In genomic region chr3:13628432-13628831, GRCh38 we compare ENCODE assay signal across 30 cellular contexts.
"Had no signal": no experiment of that assay in that cellular context is flagged by ENCODE, and none has a peak within 500 bp of the region (broad histone marks: within the 10 kb centered on the region; RNA-seq: fewer than 3 reads in every experiment).

No MANE protein-coding gene starts in this region.

- DNase-seq: activated B cell treated with CpG ODN at 0.5 μM for 24 hours; activated CD4-positive, alpha-beta T cell treated with anti-CD3 and anti-CD28 coated beads for 48 hours; activated CD4-positive, alpha-beta T cell treated with anti-CD3 and anti-CD28 coated beads, Interleukin-2, amount 50 U/mL, for 1 hour; activated CD4-positive, alpha-beta T cell treated with anti-CD3 and anti-CD28 coated beads, Interleukin-2, amount 50 U/mL, for 48 hours; activated CD8-positive, alpha-beta memory T cell treated with anti-CD3 and anti-CD28 coated beads for 24 hours; activated CD8-positive, alpha-beta T cell treated with anti-CD3 and anti-CD28 coated beads for 36 hours; activated effector memory CD4-positive, alpha-beta T cell treated with anti-CD3 and anti-CD28 coated beads, Interleukin-2, amount 50 U/mL, for 16 hours; activated naive CD4-positive, alpha-beta T cell treated with anti-CD3 and anti-CD28 coated beads for 36 hours; activated naive CD8-positive, alpha-beta T cell treated with anti-CD3 and anti-CD28 coated beads for 36 hours; activated naive CD8-positive, alpha-beta T cell treated with anti-CD3 and anti-CD28 coated beads, Interleukin-2, amount 50 U/mL, for 24 hours; activated T-cell treated with anti-CD3 and anti-CD28 coated beads, Interleukin-2, amount 50 U/mL, for 1 hour; activated T-cell treated with anti-CD3 and anti-CD28 coated beads, Interleukin-2, amount 50 U/mL, for 48 hours; adrenal gland; amygdala; aorta; body of pancreas; caudate nucleus; colonic mucosa; effector CD8-positive, alpha-beta T cell; esophagus squamous epithelium; foreskin melanocyte; T-helper 1 cell; T-helper 17 cell; T1000; WERI-Rb-1 had no signal

- H3K4me3 Mint-ChIP-seq: activated B cell treated with CpG ODN at 0.5 μM for 24 hours; activated CD8-positive, alpha-beta T cell treated with anti-CD3 and anti-CD28 coated beads for 36 hours; activated naive CD4-positive, alpha-beta T cell treated with anti-CD3 and anti-CD28 coated beads for 36 hours; activated naive CD4-positive, alpha-beta T cell treated with anti-CD3 and anti-CD28 coated beads, Interleukin-2, amount 50 U/mL, for 24 hours; activated naive CD8-positive, alpha-beta T cell treated with anti-CD3 and anti-CD28 coated beads for 36 hours; activated naive CD8-positive, alpha-beta T cell treated with anti-CD3 and anti-CD28 coated beads, Interleukin-2, amount 50 U/mL, for 24 hours; activated T-helper 1 cell treated with anti-CD3 and anti-CD28 coated beads, Interleukin-12 subunit alpha, Interleukin-12 subunit beta, Interleukin-2, Interleukin-4 antibody, amounts not matched to agents 30 ng/mL and 10 ng/mL and 1 ng/mL, durations not matched to agents 14 hours and 24 hours and 36 hours; T-helper 17 cell; T-helper 2 cell treated with Interferon-gamma antibody and Interleukin-4, amounts not matched to agents 5 μg/mL and 100 μg/mL, for 36 hours had no signal

- H3K36me3 ChIP-seq: adrenal gland, colonic mucosa, WERI-Rb-1 had no signal

- H3K9me3 ChIP-seq: adrenal gland, body of pancreas, colonic mucosa, esophagus squamous epithelium had no signal

- H3K27ac ChIP-seq: adrenal gland, body of pancreas, colonic mucosa, epithelial cell of prostate, esophagus squamous epithelium, WERI-Rb-1 had no signal

- H3K4me1 Mint-ChIP-seq: activated B cell treated with CpG ODN at 0.5 μM for 24 hours; activated naive CD4-positive, alpha-beta T cell treated with anti-CD3 and anti-CD28 coated beads, Interleukin-2, amount 50 U/mL, for 24 hours; activated naive CD8-positive, alpha-beta T cell treated with anti-CD3 and anti-CD28 coated beads for 36 hours; activated naive CD8-positive, alpha-beta T cell treated with anti-CD3 and anti-CD28 coated beads, Interleukin-2, amount 50 U/mL, for 24 hours had no signal

- H3K27ac Mint-ChIP-seq: activated B cell treated with CpG ODN at 0.5 μM for 24 hours; activated CD8-positive, alpha-beta T cell treated with anti-CD3 and anti-CD28 coated beads for 36 hours; activated naive CD4-positive, alpha-beta T cell treated with anti-CD3 and anti-CD28 coated beads for 36 hours; activated naive CD4-positive, alpha-beta T cell treated with anti-CD3 and anti-CD28 coated beads, Interleukin-2, amount 50 U/mL, for 24 hours; activated naive CD8-positive, alpha-beta T cell treated with anti-CD3 and anti-CD28 coated beads for 36 hours; activated naive CD8-positive, alpha-beta T cell treated with anti-CD3 and anti-CD28 coated beads, Interleukin-2, amount 50 U/mL, for 24 hours; activated T-helper 1 cell treated with anti-CD3 and anti-CD28 coated beads, Interleukin-12 subunit alpha, Interleukin-12 subunit beta, Interleukin-2, Interleukin-4 antibody, amounts not matched to agents 30 ng/mL and 10 ng/mL and 1 ng/mL, durations not matched to agents 14 hours and 24 hours and 36 hours; activated T-helper 2 cell treated with anti-CD3 and anti-CD28 coated beads, Interferon-gamma antibody, Interleukin-2, Interleukin-4, amounts not matched to agents 10 μg/mL and 5 μg/mL and 100 μg/mL, durations not matched to agents 14 hours and 24 hours and 36 hours; T-helper 17 cell; T-helper 2 cell treated with Interferon-gamma antibody and Interleukin-4, amounts not matched to agents 5 μg/mL and 100 μg/mL, for 36 hours had no signal

- H3K4me3 ChIP-seq: adrenal gland, body of pancreas, colonic mucosa, esophagus squamous epithelium had no signal

- H3K9me3 Mint-ChIP-seq: activated B cell treated with CpG ODN at 0.5 μM for 24 hours; activated CD8-positive, alpha-beta T cell treated with anti-CD3 and anti-CD28 coated beads for 36 hours; activated naive CD4-positive, alpha-beta T cell treated with anti-CD3 and anti-CD28 coated beads for 36 hours; activated naive CD4-positive, alpha-beta T cell treated with anti-CD3 and anti-CD28 coated beads, Interleukin-2, amount 50 U/mL, for 24 hours; activated naive CD8-positive, alpha-beta T cell treated with anti-CD3 and anti-CD28 coated beads for 36 hours; activated naive CD8-positive, alpha-beta T cell treated with anti-CD3 and anti-CD28 coated beads, Interleukin-2, amount 50 U/mL, for 24 hours; activated T-helper 1 cell treated with anti-CD3 and anti-CD28 coated beads, Interleukin-12 subunit alpha, Interleukin-12 subunit beta, Interleukin-2, Interleukin-4 antibody, amounts not matched to agents 30 ng/mL and 10 ng/mL and 1 ng/mL, durations not matched to agents 14 hours and 24 hours and 36 hours; activated T-helper 2 cell treated with anti-CD3 and anti-CD28 coated beads, Interferon-gamma antibody, Interleukin-2, Interleukin-4, amounts not matched to agents 10 μg/mL and 5 μg/mL and 100 μg/mL, durations not matched to agents 14 hours and 24 hours and 36 hours; T-helper 2 cell treated with Interferon-gamma antibody and Interleukin-4, amounts not matched to agents 5 μg/mL and 100 μg/mL, for 36 hours had no signal

- H3K36me3 Mint-ChIP-seq: activated naive CD4-positive, alpha-beta T cell treated with anti-CD3 and anti-CD28 coated beads, Interleukin-2, amount 50 U/mL, for 24 hours; activated naive CD8-positive, alpha-beta T cell treated with anti-CD3 and anti-CD28 coated beads for 36 hours had no signal

- H3K27me3 Mint-ChIP-seq: activated B cell treated with CpG ODN at 0.5 μM for 24 hours; activated CD8-positive, alpha-beta T cell treated with anti-CD3 and anti-CD28 coated beads for 36 hours; activated naive CD4-positive, alpha-beta T cell treated with anti-CD3 and anti-CD28 coated beads, Interleukin-2, amount 50 U/mL, for 24 hours; activated naive CD8-positive, alpha-beta T cell treated with anti-CD3 and anti-CD28 coated beads for 36 hours; activated naive CD8-positive, alpha-beta T cell treated with anti-CD3 and anti-CD28 coated beads, Interleukin-2, amount 50 U/mL, for 24 hours had no signal

- H3K27me3 ChIP-seq: adrenal gland, body of pancreas, colonic mucosa, esophagus squamous epithelium had no signal

- H3K4me1 ChIP-seq: adrenal gland, body of pancreas, colonic mucosa had no signal
